7 cellular contexts compared by ENCODE assay signal in genomic region chr17:8223356-8224063, GRCh38. TPM values are rescaled to one million over a fixed set of nuclear protein-coding genes. Genes with fewer than 3 reads are reported as not detected.
DNase-seq lines count a peak whose midpoint lies in the region; ATAC-seq, FAIRE-seq and TF ChIP-seq lines count a peak whose summit lies in the region.

No MANE protein-coding gene starts in this region.

- WGBS in iPS DF 6.9 (ENCODE audit: insufficient coverage, insufficient read length) = no CpG with 5 or more reads among the region's 27 CpGs

- H3K27ac ChIP-seq in iPS DF 6.9 (ENCODE audit: low read length) = peak overlapping the region; percentile 26

- no peaks in the 10 kb centered on the region for H3K9me3 ChIP-seq in iPS DF 6.9 (ENCODE audit: control insufficient read depth, insufficient read depth, low read length)

- peaks cover 7% of the 10 kb centered on the region for H3K36me3 ChIP-seq in iPS DF 6.9 (ENCODE audit: control insufficient read depth, insufficient read depth, low read length)

- H3K27me3 ChIP-seq in iPS DF 6.9 (ENCODE audit: control insufficient read depth, insufficient read depth, low read length) = no peaks in the 10 kb centered on the region

- peak; percentile 3 for ATAC-seq in SK-N-SH treated with all-trans-retinoic acid at 6 μM for 48 hours
- ATAC-seq in GM18519 (IDR thresholded peaks at IDR 0.05; ENCODE audit: low FRiP score, unreplicated experiment) = no peak

- no peaks in the 10 kb centered on the region for H3K4me1 ChIP-seq in iPS DF 6.9 (ENCODE audit: control insufficient read depth, insufficient read depth, low read length)

- no peak for DNase-seq in GM12891 (ENCODE audit: insufficient read length, low spot score)
- DNase-seq in KG1 (lab: John Stamatoyannopoulos, UW) = peak; percentile 61
- DNase-seq in anterior cingulate cortex (lab: John Stamatoyannopoulos, UW) = peak in 46 of 58 donors; percentile 28 to 81 (median 57)
- no peak for DNase-seq in iPS DF 6.9 (ENCODE audit: low read depth, low spot score)
- no peak for DNase-seq in skeletal muscle cell (ENCODE audit: low read depth)

- TF ChIP-seq POLR2A in GM12891 (IDR thresholded peaks at IDR 0.05; ENCODE audit: low read depth, low read length) = no peak; the same call in 1 of the 2 replicates

- H3K4me3 ChIP-seq in iPS DF 6.9 (ENCODE audit: low read length) (peak overlapping the region; percentile 73; the same call in 1 of the 2 replicates), skeletal muscle cell (ENCODE audit: low read depth, low read length) (peak overlapping the region; percentile 86)

- no peak for FAIRE-seq in GM12891 (lab: Jason Lieb, UNC)

TF ChIP-seq in GM12891, 5 proteins besides CTCF, POLR2A, EP300 and RAD21:
- TF ChIP-seq POU2F2 (IDR thresholded peaks at IDR 0.05; ENCODE audit: low read depth, low read length) = 0 out of 2 replicates have a peak, but pooled peaks have one; percentile 4
- TF ChIP-seq SPI1 (IDR thresholded peaks at IDR 0.05; ENCODE audit: low read depth, low read length) = no peak

TF ChIP-seq in SK-N-SH treated with all-trans-retinoic acid at 6 μM for 48 hours, 23 proteins besides CTCF, POLR2A, EP300 and RAD21:
- no peak for TF ChIP-seq SNAI2 (CRISPR knock-in tag; IDR thresholded peaks at IDR 0.05)

RNA-seq across cellular contexts. Expression of gene AURKB, which starts 13.1 kb away (rescaled TPM):
- polyA plus RNA-seq in GM12891 (2012; ENCODE audit: low read depth, missing spikeins) = 69.4 TPM

RNA-seq across cellular contexts. Expression of gene CTC1, which starts 24.3 kb away (rescaled TPM):
- polyA plus RNA-seq in GM12891 (2012; ENCODE audit: low read depth, missing spikeins) = 17.8 TPM

RNA-seq across cellular contexts. Expression of gene PFAS, which starts 25.6 kb away (rescaled TPM):
- 22.8 TPM for polyA plus RNA-seq in GM12891 (2012; ENCODE audit: low read depth, missing spikeins)

RNA-seq across cellular contexts. Expression of gene BORCS6, which starts 33.5 kb away (rescaled TPM):
- polyA plus RNA-seq in GM12891 (2012; ENCODE audit: low read depth, missing spikeins) = 5.5 TPM

RNA-seq across cellular contexts. Expression of gene TMEM107, which starts 47.3 kb away (rescaled TPM):
- 14.7 TPM for polyA plus RNA-seq in GM12891 (2012; ENCODE audit: low read depth, missing spikeins)

Comparison
In these comparisons a context has a peak if more than half of its experiments do, and no peak if none do; other contexts are left out.
1. DNase-seq: peak in KG1 (single experiment) and anterior cingulate cortex (46 of 58); none in GM12891 (single experiment), iPS DF 6.9 (single experiment) and skeletal muscle cell (single experiment).